Comparison of ENCODE assay signal across 16 cellular contexts in genomic region chr5:150256416-150257064, GRCh38. TPM values are rescaled to one million over a fixed set of nuclear protein-coding genes. Genes with fewer than 3 reads are reported as not detected.
DNase-seq lines count a peak whose midpoint lies in the region; ATAC-seq and TF ChIP-seq lines count a peak whose summit lies in the region.
"Had no signal": no experiment of that assay in that cellular context is flagged by ENCODE, and none has a peak within 500 bp of the region (broad histone marks: within the 10 kb centered on the region; RNA-seq: fewer than 3 reads in every experiment).

No MANE protein-coding gene starts in this region.

- no peak overlapping the region for H3K9ac ChIP-seq in colonic mucosa (ENCODE audit: low read depth in 2 of 2, low read length in 2 of 2)

- H3K9me3 Mint-ChIP-seq in glutamatergic neuron (ENCODE audit: unreplicated experiment) (peaks cover 4% of the 10 kb centered on the region), progenitor cell of endocrine pancreas (ENCODE audit: low read depth) (no peaks in the 10 kb centered on the region)

- no peak overlapping the region for H3K4me3 Mint-ChIP-seq in glutamatergic neuron (ENCODE audit: unreplicated experiment)
- H3K4me3 Mint-ChIP-seq in progenitor cell of endocrine pancreas (ENCODE audit: low read depth): no peak overlapping the region

- ATAC-seq in SK-N-SH treated with all-trans-retinoic acid at 6 μM for 48 hours: peak; percentile 58
- ATAC-seq: lower lobe of right lung had no signal

- H3K4me3 ChIP-seq in colonic mucosa: no peak overlapping the region
- H3K4me3 ChIP-seq: lower lobe of right lung, testis had no signal

- peak overlapping the region; percentile 28 for H3K27ac Mint-ChIP-seq in glutamatergic neuron (ENCODE audit: unreplicated experiment)
- no peak overlapping the region for H3K27ac Mint-ChIP-seq in progenitor cell of endocrine pancreas

- intact Hi-C loops in colonic mucosa (cut with DNase I): no loop called here

- DNase-seq in DMS 273 (lab: John Stamatoyannopoulos, UW; ENCODE audit: unreplicated experiment) (peak; percentile 22), DMS 273 treated with DMSO at 0.1 percent for 48 hours (lab: John Stamatoyannopoulos, UW) (no peak), glutamatergic neuron (peak; percentile 60), progenitor cell of endocrine pancreas (ENCODE audit: low spot score, unreplicated experiment) (no peak), colonic mucosa (no peak), NCI-H2196 (lab: John Stamatoyannopoulos, UW; ENCODE audit: unreplicated experiment) (no peak)
- DNase-seq in activated CD8-positive, alpha-beta memory T cell treated with anti-CD3 and anti-CD28 coated beads, Interleukin-2, amount 50 U/mL, for 48 hours: no peak
- DNase-seq: hippocampal formation, lower lobe of right lung, NCI-H1105 treated with DMSO at 0.1 percent for 48 hours, SHP77, testis had no signal

- no peaks in the 10 kb centered on the region for H3K4me1 ChIP-seq in colonic mucosa
- H3K4me1 ChIP-seq: lower lobe of right lung, testis had no signal

- H3K9me3 ChIP-seq in colonic mucosa: no peaks in the 10 kb centered on the region
- H3K9me3 ChIP-seq: lower lobe of right lung, testis had no signal

- H3K4me1 Mint-ChIP-seq in glutamatergic neuron (ENCODE audit: low read depth, unreplicated experiment): peaks cover 24% of the 10 kb centered on the region
- peaks cover 12% of the 10 kb centered on the region for H3K4me1 Mint-ChIP-seq in progenitor cell of endocrine pancreas (ENCODE audit: low read depth)

- TF ChIP-seq CTCF in glutamatergic neuron (IDR thresholded peaks at IDR 0.05; ENCODE audit: partially characterized antibody, unreplicated experiment) (no peak), progenitor cell of endocrine pancreas (IDR thresholded peaks at IDR 0.05; ENCODE audit: unreplicated experiment) (peak; percentile 45), colonic mucosa (IDR thresholded peaks at IDR 0.05) (no peak)

- H3K27me3 Mint-ChIP-seq in glutamatergic neuron (ENCODE audit: unreplicated experiment) (peaks cover 5% of the 10 kb centered on the region), progenitor cell of endocrine pancreas (no peaks in the 10 kb centered on the region)

- H3K36me3 ChIP-seq in colonic mucosa: no peaks in the 10 kb centered on the region
- H3K36me3 ChIP-seq: lower lobe of right lung had no signal

- H3K36me3 Mint-ChIP-seq in glutamatergic neuron (ENCODE audit: unreplicated experiment) (no peaks in the 10 kb centered on the region), progenitor cell of endocrine pancreas (ENCODE audit: insufficient read depth) (no peaks in the 10 kb centered on the region)

- H3K27me3 ChIP-seq in colonic mucosa: no peaks in the 10 kb centered on the region
- H3K27me3 ChIP-seq: testis had no signal

- no peak overlapping the region for H3K27ac ChIP-seq in colonic mucosa
- H3K27ac ChIP-seq: 22Rv1, lower lobe of right lung, testis had no signal

TF ChIP-seq in SK-N-SH treated with all-trans-retinoic acid at 6 μM for 48 hours, 23 proteins besides CTCF, POLR2A, EP300 and RAD21 (continues in another document):
- TF ChIP-seq TOX (CRISPR knock-in tag; IDR thresholded peaks at IDR 0.05; ENCODE audit: borderline replicate concordance) (no peak), GLIS3 (CRISPR knock-in tag; IDR thresholded peaks at IDR 0.05) (no peak), BACH2 (CRISPR knock-in tag; IDR thresholded peaks at IDR 0.05; ENCODE audit: borderline replicate concordance) (no peak), POU6F1 (CRISPR knock-in tag; IDR thresholded peaks at IDR 0.05; ENCODE audit: borderline replicate concordance, low read depth) (no peak), CREB5 (CRISPR knock-in tag; IDR thresholded peaks at IDR 0.05; ENCODE audit: low read depth) (no peak), TSHZ2 (CRISPR knock-in tag; IDR thresholded peaks at IDR 0.05) (no peak), ZC3H10 (CRISPR knock-in tag; IDR thresholded peaks at IDR 0.05) (no peak), ZNF70 (CRISPR knock-in tag; IDR thresholded peaks at IDR 0.05) (no peak), RARB (CRISPR knock-in tag; IDR thresholded peaks at IDR 0.05) (no peak), CSRNP3 (CRISPR knock-in tag; IDR thresholded peaks at IDR 0.05) (no peak), TCF4 (CRISPR knock-in tag; IDR thresholded peaks at IDR 0.05; ENCODE audit: borderline replicate concordance) (no peak), ZNF8 (CRISPR knock-in tag; IDR thresholded peaks at IDR 0.05) (no peak), PPARA (CRISPR knock-in tag; IDR thresholded peaks at IDR 0.05; ENCODE audit: borderline replicate concordance) (no peak), ZFP30 (CRISPR knock-in tag; IDR thresholded peaks at IDR 0.05) (no peak), ISL1 (CRISPR knock-in tag; IDR thresholded peaks at IDR 0.05) (no peak), ZNF565 (CRISPR knock-in tag; conservative IDR thresholded peaks at IDR 0.05; ENCODE audit: low read depth) (no peak)

RNA-seq across cellular contexts. Expression of gene CAMK2A, which starts 33.0 kb away (rescaled TPM):
- total RNA-seq in glutamatergic neuron (ENCODE audit: unreplicated experiment): 1.1 TPM
- total RNA-seq in progenitor cell of endocrine pancreas: not detected in 2 replicates
- under 1 TPM; 0.05 to 0.61 TPM for total RNA-seq in colonic mucosa
- total RNA-seq: activated CD8-positive, alpha-beta memory T cell treated with anti-CD3 and anti-CD28 coated beads for 36 hours; endothelial cell of umbilical vein had no signal

RNA-seq across cellular contexts. Expression of gene ARSI, which starts 46.2 kb away (rescaled TPM):
- total RNA-seq in glutamatergic neuron (ENCODE audit: unreplicated experiment) (not detected), progenitor cell of endocrine pancreas (0.24 TPM in 1 of 2 replicates, not detected in the other), colonic mucosa (under 1 TPM; 0.17 to 0.69 TPM)
- total RNA-seq: activated CD8-positive, alpha-beta memory T cell treated with anti-CD3 and anti-CD28 coated beads for 36 hours had no signal

Comparison
In these comparisons a context has a peak if more than half of its experiments do, and no peak if none do; other contexts are left out.
1. DNase-seq: peak in DMS 273 (single experiment) and glutamatergic neuron (single experiment); none in DMS 273 treated with DMSO at 0.1 percent for 48 hours (single experiment), progenitor cell of endocrine pancreas (single experiment), activated CD8-positive, alpha-beta memory T cell treated with anti-CD3 and anti-CD28 coated beads, Interleukin-2, amount 50 U/mL, for 48 hours (single experiment), colonic mucosa (single experiment) and NCI-H2196 (single experiment).